ENCODE assay signal across 10 cellular contexts in the genomic region with DNA sequence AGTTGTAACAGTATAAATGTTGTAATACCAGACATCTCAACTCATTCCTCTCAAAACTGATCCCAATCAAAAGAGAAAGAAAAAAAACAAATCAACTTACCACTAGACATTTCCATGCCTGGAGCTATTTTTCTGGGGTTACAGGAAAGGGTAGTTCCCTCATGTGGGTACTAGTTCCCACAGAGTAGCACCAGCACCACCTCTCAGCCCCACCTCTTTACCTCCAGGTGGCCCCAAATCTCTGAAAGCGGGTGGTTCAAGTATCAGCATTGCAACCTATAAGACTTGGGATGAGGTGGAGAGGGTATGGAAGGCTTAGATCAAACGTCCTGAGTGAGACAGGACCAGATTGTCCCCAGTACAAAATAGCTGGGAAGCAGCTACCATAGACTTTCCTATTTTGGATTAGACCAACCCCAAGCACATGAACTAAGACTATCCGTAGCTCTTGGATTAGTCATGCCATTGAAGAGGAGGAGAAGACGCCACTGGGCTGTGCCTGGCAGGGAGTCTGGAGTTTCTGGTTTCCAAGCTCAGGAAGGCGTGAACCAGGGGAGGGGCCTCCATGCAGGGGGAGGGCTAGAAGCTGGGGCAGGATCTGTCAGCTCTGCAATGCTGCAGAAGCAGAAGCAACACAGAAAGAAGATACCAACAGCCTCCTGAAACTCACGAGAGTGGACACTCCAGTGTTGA. TPM values are rescaled to one million over a fixed set of nuclear protein-coding genes. Genes with fewer than 3 reads are reported as not detected.
DNase-seq lines count a peak whose midpoint lies in the region; ATAC-seq and TF ChIP-seq lines count a peak whose summit lies in the region.
"Had no signal": no experiment of that assay in that cellular context is flagged by ENCODE, and none has a peak within 500 bp of the region (broad histone marks: within the 10 kb centered on the region; RNA-seq: fewer than 3 reads in every experiment).

Gene SLC39A2, plus strand, starts transcription at position 620 of the 693 bp plus-strand sequence. CDS start 154 bp downstream, outside the sequence.

- no peaks in the 10 kb centered on the region for H3K27me3 Mint-ChIP-seq in nephron (ENCODE audit: low read depth)

- no peaks in the 10 kb centered on the region for H3K79me2 ChIP-seq in fibroblast of lung (ENCODE audit: control insufficient read depth, insufficient read depth, low read length)

- H3K9ac ChIP-seq in fibroblast of lung (ENCODE audit: insufficient read depth, low read length), result no peak within 1 kb of the TSS

- H3K9me3 Mint-ChIP-seq in nephron, result no peaks in the 10 kb centered on the region

- peaks cover 7% of the 10 kb centered on the region for H3K36me3 ChIP-seq in fibroblast of lung (ENCODE audit: control insufficient read depth, insufficient read depth, low read length)

- no peak within 1 kb of the TSS for H3K27ac ChIP-seq in fibroblast of lung (ENCODE audit: insufficient read depth, low read length)

- no peaks in the 10 kb centered on the region for H4K20me1 ChIP-seq in fibroblast of lung (ENCODE audit: control insufficient read depth, extremely low read depth, insufficient read depth, low read length)

- peak within 1 kb of the TSS; percentile 45 to 68 (median 61) for H3K4me3 Mint-ChIP-seq in nephron

- peaks cover 30% of the 10 kb centered on the region for H3K36me3 Mint-ChIP-seq in nephron (ENCODE audit: low read depth)

- no peak within 1 kb of the TSS for H3K4me2 ChIP-seq in fibroblast of lung (ENCODE audit: extremely low read depth, insufficient read depth, low read length)

- H3K4me1 ChIP-seq in fibroblast of lung (ENCODE audit: control insufficient read depth, extremely low read depth, insufficient read depth, low read length), result no peaks in the 10 kb centered on the region

- H3K9me3 ChIP-seq in fibroblast of lung (ENCODE audit: control insufficient read depth, insufficient read depth, low read depth, low read length), result no peaks in the 10 kb centered on the region

- no peaks in the 10 kb centered on the region for H3K27me3 ChIP-seq in fibroblast of lung (ENCODE audit: control insufficient read depth, insufficient read depth, low read length)

- H3K4me3 ChIP-seq in AG10803 (ENCODE audit: low read length), result no peak within 1 kb of the TSS
- no peak within 1 kb of the TSS for H3K4me3 ChIP-seq in fibroblast of lung (replicated peaks in 1 of 4; ENCODE audit: control extremely low read depth in 1 of 4, insufficient read depth in 1 of 4, low read depth in 3 of 4, low read length in 4 of 4)

- no peak within 1 kb of the TSS for H2AFZ ChIP-seq in fibroblast of lung (ENCODE audit: low read length)

- no peak for TF ChIP-seq CTCF in AG10803 (conservative IDR thresholded peaks at IDR 0.05; ENCODE audit: low read length)
- TF ChIP-seq CTCF in fibroblast of lung (conservative IDR thresholded peaks at IDR 0.05 in 1 of 2, IDR thresholded peaks at IDR 0.05 in 1 of 2; ENCODE audit: low read depth in 1 of 2, low read length in 2 of 2), result no peak
- TF ChIP-seq CTCF in nephron (IDR thresholded peaks at IDR 0.05; ENCODE audit: unreplicated experiment in 3 of 3), result no peak

- peaks cover 12% of the 10 kb centered on the region for H3K4me1 Mint-ChIP-seq in nephron

- DNase-seq in AG10803 (ENCODE audit: low read depth), result peak; percentile 77
- DNase-seq in M059J (ENCODE audit: low read depth), result peak; percentile 59
- peak; percentile 51 to 76 for DNase-seq in fibroblast of lung (ENCODE audit: low read depth in 2 of 2)
- DNase-seq in NCI-H2171 (lab: John Stamatoyannopoulos, UW), result no peak
- no peak for DNase-seq in midbrain (lab: John Stamatoyannopoulos, UW)
- DNase-seq: GF-D8, NCI-H526 had no signal

- ATAC-seq in HG03045 (IDR thresholded peaks at IDR 0.05; ENCODE audit: unreplicated experiment) (no peak), HG03135 (IDR thresholded peaks at IDR 0.05; ENCODE audit: unreplicated experiment) (no peak)

- H3K27ac Mint-ChIP-seq in nephron, result peak within 1 kb of the TSS; percentile 60 to 90 (median 70)

RNA-seq across cellular contexts. Expression of gene SLC39A2, which starts in this region (rescaled TPM):
- 1.2 TPM in 1 of 2 replicates, not detected in the other for total RNA-seq in M059J (2014; rRNA removed; shearing (Covaris generic))
- 0.17 and 0.26 TPM in 2 replicates for total RNA-seq in fibroblast of lung
- polyA plus RNA-seq in fibroblast of lung, result not detected in 2 replicates
- polyA plus RNA-seq in fibroblast of lung (2012), result not detected in 2 replicates
- polyA minus RNA-seq in fibroblast of lung (ENCODE audit: low replicate concordance), result not detected in 2 replicates

Comparison
In these comparisons a context has a peak if more than half of its experiments do, and no peak if none do; other contexts are left out.
1. Peak in DNase-seq in fibroblast of lung; RNA of the gene not detected or under 1 TPM.
2. DNase-seq: peak in AG10803 (single experiment) and M059J (single experiment); none in NCI-H2171 (single experiment) and midbrain (single experiment).